In the genomic region with DNA sequence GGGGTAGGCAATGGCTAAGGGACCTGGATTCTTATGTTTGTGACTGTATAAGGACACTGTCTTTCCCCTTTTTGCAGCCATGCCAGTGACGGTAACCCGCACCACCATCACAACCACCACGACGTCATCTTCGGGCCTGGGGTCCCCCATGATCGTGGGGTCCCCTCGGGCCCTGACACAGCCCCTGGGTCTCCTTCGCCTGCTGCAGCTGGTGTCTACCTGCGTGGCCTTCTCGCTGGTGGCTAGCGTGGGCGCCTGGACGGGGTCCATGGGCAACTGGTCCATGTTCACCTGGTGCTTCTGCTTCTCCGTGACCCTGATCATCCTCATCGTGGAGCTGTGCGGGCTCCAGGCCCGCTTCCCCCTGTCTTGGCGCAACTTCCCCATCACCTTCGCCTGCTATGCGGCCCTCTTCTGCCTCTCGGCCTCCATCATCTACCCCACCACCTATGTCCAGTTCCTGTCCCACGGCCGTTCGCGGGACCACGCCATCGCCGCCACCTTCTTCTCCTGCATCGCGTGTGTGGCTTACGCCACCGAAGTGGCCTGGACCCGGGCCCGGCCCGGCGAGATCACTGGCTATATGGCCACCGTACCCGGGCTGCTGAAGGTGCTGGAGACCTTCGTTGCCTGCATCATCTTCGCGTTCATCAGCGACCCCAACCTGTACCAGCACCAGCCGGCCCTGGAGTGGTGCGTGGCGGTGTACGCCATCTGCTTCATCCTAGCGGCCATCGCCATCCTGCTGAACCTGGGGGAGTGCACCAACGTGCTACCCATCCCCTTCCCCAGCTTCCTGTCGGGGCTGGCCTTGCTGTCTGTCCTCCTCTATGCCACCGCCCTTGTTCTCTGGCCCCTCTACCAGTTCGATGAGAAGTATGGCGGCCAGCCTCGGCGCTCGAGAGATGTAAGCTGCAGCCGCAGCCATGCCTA, we compare ENCODE assay signal across 1 cellular context.
TF ChIP-seq lines count a peak whose summit lies in the region.

No MANE protein-coding gene starts in this region.

TF ChIP-seq in IMR-90, 13 proteins besides CTCF, POLR2A, EP300 and RAD21 (continued from another document):
- TF ChIP-seq RFX5 (IDR thresholded peaks at IDR 0.05; ENCODE audit: low read depth, low read length) (no peak), NFE2L2 (IDR thresholded peaks at IDR 0.05; ENCODE audit: low read depth, low read length) (no peak), FOS (IDR thresholded peaks at IDR 0.05; ENCODE audit: low read depth, low read length) (no peak), MAFK (IDR thresholded peaks at IDR 0.05; ENCODE audit: low read depth, low read length) (no peak), CEBPB (IDR thresholded peaks at IDR 0.05; ENCODE audit: low read depth, low read length) (no peak), BHLHE40 (IDR thresholded peaks at IDR 0.05; ENCODE audit: low read depth, low read length) (no peak), RCOR1 (IDR thresholded peaks at IDR 0.05; ENCODE audit: insufficient replicate concordance, low read length) (no peak), ELK1 (IDR thresholded peaks at IDR 0.05; ENCODE audit: borderline replicate concordance, low read depth, low read length) (no peak), MXI1 (IDR thresholded peaks at IDR 0.05; ENCODE audit: borderline replicate concordance, low read depth, low read length) (no peak)
TF ChIP-seq in IMR-90: peak in this region for 0.
